Comparison of ENCODE assay signal across 24 cellular contexts in genomic region chr1:107851418-107851817, GRCh38.
"Had no signal": no experiment of that assay in that cellular context is flagged by ENCODE, and none has a peak within 500 bp of the region (broad histone marks: within the 10 kb centered on the region; RNA-seq: fewer than 3 reads in every experiment).

No MANE protein-coding gene starts in this region.

- H3K4me2 ChIP-seq: SK-N-SH had no signal

- ATAC-seq: activated CD4-positive, alpha-beta T cell treated with anti-CD3 and anti-CD28 coated beads for 36 hours; activated T-helper 17 cell treated with anti-CD3 and anti-CD28 coated beads, Interleukin-2, amount 50 U/mL, for 72 hours had no signal

- DNase-seq: activated CD4-positive, alpha-beta memory T cell treated with anti-CD3 and anti-CD28 coated beads, Interleukin-2, amount 10 ng/mL, durations not matched to agents 7 days and 5 days; activated CD4-positive, alpha-beta T cell treated with anti-CD3 and anti-CD28 coated beads for 36 hours; activated CD4-positive, alpha-beta T cell treated with anti-CD3 and anti-CD28 coated beads, Interleukin-2, amount 50 U/mL, for 1 hour; activated gamma-delta T cell; activated naive CD4-positive, alpha-beta T cell treated with anti-CD3 and anti-CD28 coated beads for 36 hours; activated T-cell treated with anti-CD3 and anti-CD28 coated beads for 4 hours; activated T-cell treated with anti-CD3 and anti-CD28 coated beads, Interleukin-2, amount 50 U/mL, for 48 hours; brain microvascular endothelial cell; cerebellar nuclear complex; Karpas-422; NCI-H1048; NCI-H146; NCI-H187 treated with DMSO at 0.1 percent for 48 hours; NCI-H2081 treated with DMSO at 0.1 percent for 48 hours; NCI-H2171 treated with DMSO at 0.1 percent for 48 hours; NCI-H226; NCI-H510A; NCI-H526 treated with DMSO at 0.1 percent for 48 hours; NCI-H82; SK-N-SH; T-helper 1 cell had no signal

- H3K27me3 ChIP-seq: brain microvascular endothelial cell had no signal

- H3K4me3 ChIP-seq: cardiac muscle cell had no signal

- H3K27ac ChIP-seq: brain microvascular endothelial cell, cardiac muscle cell, VCaP had no signal

- H3K9ac ChIP-seq: SK-N-SH had no signal

- H3K36me3 ChIP-seq: brain microvascular endothelial cell, cardiac muscle cell had no signal

- H3K9me3 ChIP-seq: SK-N-SH had no signal
